ENCODE assay signal across 12 cellular contexts in the genomic region with DNA sequence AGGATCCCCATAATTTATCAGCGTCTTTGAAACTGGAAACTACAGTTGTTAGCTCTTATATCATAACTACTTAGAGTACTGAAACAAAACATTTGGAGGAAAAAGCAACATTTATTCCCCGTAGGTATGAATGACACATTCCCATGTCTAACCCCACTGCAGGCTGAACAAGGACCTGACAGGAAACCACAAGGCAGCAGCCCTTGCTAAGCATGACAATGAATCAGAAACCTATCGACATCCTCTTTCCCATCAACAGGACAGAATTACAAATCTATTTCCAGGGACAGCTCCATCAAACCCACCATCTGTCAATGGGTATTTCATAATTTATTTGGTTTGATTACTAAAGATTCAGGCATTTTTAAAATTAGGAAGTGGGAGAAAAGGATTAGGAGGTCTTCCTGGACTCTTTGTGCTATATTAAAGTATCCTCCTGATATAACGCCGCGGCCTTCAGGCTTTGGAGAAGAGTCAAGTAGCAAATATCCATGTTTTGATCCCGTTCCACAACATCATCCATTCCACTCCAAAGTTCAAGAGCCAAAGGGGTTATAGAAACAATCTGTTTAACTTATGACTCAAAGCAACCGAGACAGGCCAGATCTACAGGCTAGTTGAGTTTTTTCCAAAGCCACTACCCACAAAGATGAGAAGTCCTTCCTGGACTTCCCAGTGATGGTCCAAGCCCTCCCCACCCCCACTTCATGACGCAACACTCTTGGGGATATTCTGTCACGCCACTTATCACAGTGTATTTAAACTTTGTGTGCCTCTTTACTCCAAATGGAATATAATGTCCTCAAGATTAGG. TPM values are rescaled to one million over a fixed set of nuclear protein-coding genes. Genes with fewer than 3 reads are reported as not detected.
DNase-seq lines count a peak whose midpoint lies in the region; ATAC-seq and TF ChIP-seq lines count a peak whose summit lies in the region.
"Had no signal": no experiment of that assay in that cellular context is flagged by ENCODE, and none has a peak within 500 bp of the region (broad histone marks: within the 10 kb centered on the region; RNA-seq: fewer than 3 reads in every experiment).

No MANE protein-coding gene starts in this region.

- H3K4me2 ChIP-seq in hepatocyte (no peak overlapping the region), trophoblast cell (ENCODE audit: low read length) (no peak overlapping the region)

- no peak for TF ChIP-seq CTCF in left ventricle myocardium inferior (IDR thresholded peaks at IDR 0.05; ENCODE audit: borderline replicate concordance)
- no peak for TF ChIP-seq CTCF in hepatocyte (IDR thresholded peaks at IDR 0.05; ENCODE audit: poor library complexity)

- H3K14ac ChIP-seq in trophoblast cell (ENCODE audit: low read length) = no peak overlapping the region

- no peaks in the 10 kb centered on the region for H3K79me1 ChIP-seq in trophoblast cell (ENCODE audit: low read length)

- no peak overlapping the region for H2AK5ac ChIP-seq in trophoblast cell (ENCODE audit: low read length)

- no peak overlapping the region for H3K23ac ChIP-seq in trophoblast cell (ENCODE audit: low read length)

- H3K18ac ChIP-seq in trophoblast cell (ENCODE audit: low read length) = no peak overlapping the region

- H3K4me3 ChIP-seq in left ventricle myocardium inferior (no peak overlapping the region), hepatocyte (no peak overlapping the region), aorta (ENCODE audit: low read length in 2 of 2) (no peak overlapping the region), trophoblast cell (ENCODE audit: low read depth, low read length) (no peak overlapping the region)

- H2AFZ ChIP-seq in hepatocyte (no peak overlapping the region), trophoblast cell (ENCODE audit: insufficient read depth, low read length, poor library complexity) (no peak overlapping the region)

- WGBS in hepatocyte (ENCODE audit: low lambda C conversion rate, missing lambda C conversion rate) = 74% methylated on average over 10 of the region's 10 CpGs
- WGBS in aorta, 2 donors = 70 to 76% methylated on average over 10 of the region's 10 CpGs
- no CpG with 5 or more reads among the region's 10 CpGs for WGBS in trophoblast cell (ENCODE audit: extremely low coverage, insufficient coverage, insufficient read length)

- no peak overlapping the region for H3K9ac ChIP-seq in trophoblast cell (ENCODE audit: low read length)

- no peak overlapping the region for H4K8ac ChIP-seq in trophoblast cell (ENCODE audit: low read depth, low read length)

- no peaks in the 10 kb centered on the region for H3K27me3 ChIP-seq in left ventricle myocardium inferior (ENCODE audit: low read depth)
- no peaks in the 10 kb centered on the region for H3K27me3 ChIP-seq in hepatocyte
- H3K27me3 ChIP-seq in aorta (ENCODE audit: control insufficient read depth in 1 of 2, insufficient read depth in 2 of 2, low read length in 1 of 2) = no peaks in the 10 kb centered on the region
- no peaks in the 10 kb centered on the region for H3K27me3 ChIP-seq in trophoblast cell (ENCODE audit: insufficient read depth, low read length)

- H4K91ac ChIP-seq in trophoblast cell (ENCODE audit: low read depth, low read length) = no peak overlapping the region

- DNase-seq in Right ventricle myocardium inferior (ENCODE audit: missing footprints) (no peak), left ventricle myocardium inferior (no peak), UCSD-AML1 (lab: John Stamatoyannopoulos, UW; ENCODE audit: unreplicated experiment) (peak; percentile 38), hepatocyte (ENCODE audit: low spot score) (peak; percentile 20), aorta (peak in 1 of 2 donors; percentile 49), trophoblast cell (no peak), NCI-H1694 (lab: John Stamatoyannopoulos, UW) (no peak)
- DNase-seq: C1 segment of cervical spinal cord, NCI-H1930, SHP77 treated with DMSO at 0.1 percent for 48 hours had no signal

- ATAC-seq in Right ventricle myocardium inferior = peak; percentile 20
- peak; percentile 15 for ATAC-seq in aorta (ENCODE audit: low FRiP score)
- no peak for ATAC-seq in HG03159 (IDR thresholded peaks at IDR 0.05; ENCODE audit: unreplicated experiment)

- H3K79me2 ChIP-seq in hepatocyte = no peaks in the 10 kb centered on the region
- H3K79me2 ChIP-seq in trophoblast cell (ENCODE audit: control insufficient read depth, insufficient read depth, low read length, poor library complexity) = peaks cover 2% of the 10 kb centered on the region

- H4K12ac ChIP-seq in trophoblast cell (ENCODE audit: low read depth, low read length) = no peak overlapping the region

- H3K4ac ChIP-seq in trophoblast cell (ENCODE audit: low read depth, low read length) = no peak overlapping the region

- H3K36me3 ChIP-seq in left ventricle myocardium inferior = no peaks in the 10 kb centered on the region
- H3K36me3 ChIP-seq in hepatocyte (replicated peaks; ENCODE audit: insufficient read depth, low read depth) = no peaks in the 10 kb centered on the region
- no peaks in the 10 kb centered on the region for H3K36me3 ChIP-seq in aorta (ENCODE audit: control insufficient read depth in 1 of 2, insufficient read depth in 2 of 2, low read length in 1 of 2)
- H3K36me3 ChIP-seq in trophoblast cell (ENCODE audit: control insufficient read depth in 1 of 2, insufficient read depth in 2 of 2, low read length in 2 of 2) = no peaks in the 10 kb centered on the region

- no peaks in the 10 kb centered on the region for H4K20me1 ChIP-seq in hepatocyte (ENCODE audit: insufficient read depth, poor library complexity, severe bottlenecking)

- H2BK120ac ChIP-seq in trophoblast cell (ENCODE audit: insufficient read depth, low read length, poor library complexity) = no peak overlapping the region

- no peak overlapping the region for H2BK12ac ChIP-seq in trophoblast cell (ENCODE audit: low read length)

- no peaks in the 10 kb centered on the region for H3K9me2 ChIP-seq in hepatocyte (replicated peaks; ENCODE audit: insufficient read depth)

- intact Hi-C loops in Right ventricle myocardium inferior (cut with DNase I) = no loop called here
- intact Hi-C loops in left ventricle myocardium inferior (cut with micrococcal nuclease) = no loop called here
- intact Hi-C loops in aorta (cut with DNase I) = no loop called here

- no peaks in the 10 kb centered on the region for H3K9me3 ChIP-seq in left ventricle myocardium inferior (replicated peaks)
- no peaks in the 10 kb centered on the region for H3K9me3 ChIP-seq in hepatocyte (ENCODE audit: low read depth)
- no peaks in the 10 kb centered on the region for H3K9me3 ChIP-seq in aorta (ENCODE audit: control insufficient read depth, low read length)
- no peaks in the 10 kb centered on the region for H3K9me3 ChIP-seq in trophoblast cell (ENCODE audit: insufficient read depth, low read depth, low read length)

- H3K27ac ChIP-seq in left ventricle myocardium inferior (replicated peaks) (no peak overlapping the region), hepatocyte (no peak overlapping the region), aorta (ENCODE audit: low read depth in 1 of 2, low read length in 2 of 2) (no peak overlapping the region), trophoblast cell (ENCODE audit: low read depth, low read length) (no peak overlapping the region)

- H2BK5ac ChIP-seq in trophoblast cell (ENCODE audit: low read depth, low read length, poor library complexity) = no peak overlapping the region

- H3K4me1 ChIP-seq in left ventricle myocardium inferior = peaks cover 6% of the 10 kb centered on the region
- peaks cover 4% of the 10 kb centered on the region for H3K4me1 ChIP-seq in hepatocyte (ENCODE audit: insufficient read depth)
- H3K4me1 ChIP-seq in aorta (ENCODE audit: control insufficient read depth in 1 of 2, insufficient read depth in 2 of 2, low read length in 2 of 2) = no peaks in the 10 kb centered on the region
- no peaks in the 10 kb centered on the region for H3K4me1 ChIP-seq in trophoblast cell (ENCODE audit: control insufficient read depth in 1 of 2, insufficient read depth in 2 of 2, low read length in 2 of 2)

RNA-seq across cellular contexts. Expression of a gene that starts 51.2 kb away (rescaled TPM):
- total RNA-seq in Right ventricle myocardium inferior (3.1 TPM), left ventricle myocardium inferior (0.99 TPM), hepatocyte (0.80 and 0.90 TPM in 2 replicates), aorta (not detected)
- polyA plus RNA-seq in hepatocyte (1.2 and 2.2 TPM in 2 replicates), aorta (not detected)
- not detected in 2 replicates for polyA plus RNA-seq in trophoblast cell (2013)
- total RNA-seq: pulmonary artery endothelial cell had no signal

Comparison
In these comparisons a context has a peak if more than half of its experiments do, and no peak if none do; other contexts are left out.
1. DNase-seq: peak in UCSD-AML1 (single experiment) and hepatocyte (single experiment); none in Right ventricle myocardium inferior (single experiment), left ventricle myocardium inferior (single experiment), trophoblast cell (0 of 2) and NCI-H1694 (single experiment).